In the genomic region with DNA sequence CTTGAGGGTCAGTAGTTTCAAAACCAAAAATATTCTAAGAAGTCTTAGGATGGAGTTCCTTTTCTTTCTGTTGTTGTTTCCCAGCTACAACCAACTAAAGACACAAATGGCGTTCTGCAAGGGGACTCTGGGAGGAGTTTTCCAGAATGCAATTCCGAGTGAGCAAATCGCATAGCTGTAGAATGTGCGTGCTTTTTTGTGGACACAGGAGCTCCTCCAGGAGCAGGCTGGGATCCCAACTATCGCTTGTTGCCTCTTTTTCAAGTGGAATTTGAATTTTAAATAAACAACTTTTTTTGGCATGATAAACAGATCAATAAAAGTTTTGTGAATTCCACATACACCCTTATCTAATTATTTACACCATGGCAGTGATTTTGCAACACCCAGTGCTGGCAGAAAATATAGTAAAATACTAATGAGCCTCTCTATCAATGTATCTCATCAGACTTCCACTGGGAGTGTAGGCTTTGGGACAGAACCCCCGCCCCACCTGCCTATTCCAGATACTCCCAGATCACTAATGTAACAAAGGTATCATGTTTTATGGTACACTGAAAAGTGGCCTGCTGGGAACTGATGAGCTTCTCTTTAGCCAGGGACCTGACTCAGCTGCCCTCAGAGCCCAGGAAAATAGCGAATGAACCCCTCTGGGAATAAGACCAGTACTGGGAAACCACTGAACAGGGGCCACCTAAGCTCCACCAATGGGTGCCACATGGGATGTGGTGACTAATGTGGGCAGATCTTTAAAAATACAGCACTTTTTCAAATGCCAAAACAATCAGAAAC, we compare ENCODE assay signal across 19 cellular contexts.
"Had no signal": no experiment of that assay in that cellular context is flagged by ENCODE, and none has a peak within 500 bp of the region (broad histone marks: within the 10 kb centered on the region; RNA-seq: fewer than 3 reads in every experiment).

No MANE protein-coding gene starts in this region.

- H3K4me1 ChIP-seq: sigmoid colon, transverse colon, uterus had no signal

- H3K36me3 ChIP-seq: ovary, sigmoid colon, transverse colon, uterus had no signal

- H3K27ac ChIP-seq: brain microvascular endothelial cell, ovary, sigmoid colon, transverse colon, uterus had no signal

- DNase-seq: activated CD4-positive, alpha-beta memory T cell treated with anti-CD3 and anti-CD28 coated beads, Interleukin-2, amount 10 ng/mL, durations not matched to agents 7 days and 5 days; activated CD4-positive, alpha-beta T cell treated with anti-CD3 and anti-CD28 coated beads for 4 hours; activated naive CD4-positive, alpha-beta T cell treated with Interleukin-2 at 50 U/mL for 16 hours; activated naive CD8-positive, alpha-beta T cell treated with anti-CD3 and anti-CD28 coated beads, Interleukin-2, amount 10 ng/mL, durations not matched to agents 7 days and 5 days; activated T-cell treated with anti-CD3 and anti-CD28 coated beads, Interleukin-2, amount 50 U/mL, for 24 hours; amygdala; brain microvascular endothelial cell; heart right ventricle; immature natural killer cell; kidney glomerular epithelial cell; mesendoderm; naive thymus-derived CD8-positive, alpha-beta T cell; ovary; sigmoid colon; stimulated activated naive B cell treated with anti-CD40 and anti-IgM and Interleukin-4, amounts not matched to agents 10 μg/mL and 1 μg/mL and 100 μg/mL, for 72 hours; substantia nigra; transverse colon; uterus had no signal

- H3K27me3 ChIP-seq: brain microvascular endothelial cell, heart right ventricle, ovary, sigmoid colon, transverse colon, uterus had no signal

- H3K4me3 ChIP-seq: coronary artery, heart right ventricle, ovary, sigmoid colon, transverse colon, uterus had no signal

- H3K9me3 ChIP-seq: heart right ventricle, ovary, sigmoid colon, transverse colon, uterus had no signal
